In genomic region chr14:20971705-20972021, GRCh38 we compare ENCODE assay signal across 8 cellular contexts. TPM values are rescaled to one million over a fixed set of nuclear protein-coding genes. Genes with fewer than 3 reads are reported as not detected.
DNase-seq lines count a peak whose midpoint lies in the region; ATAC-seq and TF ChIP-seq lines count a peak whose summit lies in the region.

No MANE protein-coding gene starts in this region.

- no peak for ATAC-seq in activated B cell treated with CpG ODN at 0.5 μM for 24 hours (ENCODE audit: low read depth)
- ATAC-seq in GM19452 (IDR thresholded peaks at IDR 0.05; ENCODE audit: unreplicated experiment) = no peak

- DNase-seq in activated naive CD4-positive, alpha-beta T cell treated with anti-CD3 and anti-CD28 coated beads, Interleukin-2, amount 50 U/mL, for 16 hours = no peak
- DNase-seq in activated B cell treated with CpG ODN at 0.5 μM for 24 hours = no peak
- no peak for DNase-seq in tibial nerve (ENCODE audit: low spot score in 2 of 2)
- DNase-seq in NCI-H1436 treated with DMSO at 0.1 percent for 48 hours (lab: John Stamatoyannopoulos, UW) = no peak
- no peak for DNase-seq in SHP77 treated with DMSO at 0.1 percent for 48 hours (lab: John Stamatoyannopoulos, UW)

- peaks cover 3% of the 10 kb centered on the region; the same call in 1 of the 2 replicates for H3K4me1 ChIP-seq in iPS-20b (ENCODE audit: insufficient read depth, low read length)
- peaks cover 0 to 12% (median 6%) of the 10 kb centered on the region in 4 donors for H3K4me1 ChIP-seq in tibial nerve

- H3K27ac ChIP-seq in iPS-20b (ENCODE audit: low read length) = no peak overlapping the region
- H3K27ac ChIP-seq in tibial nerve = peak overlapping the region; percentile 52 to 85 (median 72)

- H3K27me3 ChIP-seq in iPS-20b (ENCODE audit: insufficient read depth, low read length) = peaks cover 20% of the 10 kb centered on the region
- H3K27me3 ChIP-seq in tibial nerve = no peaks in the 10 kb centered on the region

- CTCF ChIA-PET in activated B cell treated with CpG ODN at 0.5 μM for 24 hours (lab: Charles Lee) = interaction anchor here (0.5 to 5.2 kb wide), 15 partner anchors 11 to 274 kb away, joined by 3 to 35 read pairs (median 6); no protein-coding TSS in a partner anchor

- no peak for TF ChIP-seq CTCF in activated B cell treated with CpG ODN at 0.5 μM for 24 hours (IDR thresholded peaks at IDR 0.05)
- no peak for TF ChIP-seq CTCF in tibial nerve (IDR thresholded peaks at IDR 0.05)

- H3K27me3 Mint-ChIP-seq in activated naive CD4-positive, alpha-beta T cell treated with anti-CD3 and anti-CD28 coated beads, Interleukin-2, amount 50 U/mL, for 24 hours = peaks cover 10% of the 10 kb centered on the region
- peaks cover 46% of the 10 kb centered on the region for H3K27me3 Mint-ChIP-seq in activated B cell treated with CpG ODN at 0.5 μM for 24 hours

- no peaks in the 10 kb centered on the region for H3K36me3 ChIP-seq in iPS-20b (ENCODE audit: insufficient read depth, low read depth, low read length)
- H3K36me3 ChIP-seq in tibial nerve = no peaks in the 10 kb centered on the region

- peak overlapping the region; percentile 45; the same call in 1 of the 2 replicates for H3K9ac ChIP-seq in iPS-20b (ENCODE audit: low read depth, low read length)

- H3K27ac Mint-ChIP-seq in activated naive CD4-positive, alpha-beta T cell treated with anti-CD3 and anti-CD28 coated beads, Interleukin-2, amount 50 U/mL, for 24 hours = no peak overlapping the region
- no peak overlapping the region for H3K27ac Mint-ChIP-seq in activated B cell treated with CpG ODN at 0.5 μM for 24 hours

- no peaks in the 10 kb centered on the region for H3K9me3 ChIP-seq in iPS-20b (ENCODE audit: insufficient read depth, low read depth, low read length)
- no peaks in the 10 kb centered on the region for H3K9me3 ChIP-seq in tibial nerve

- peak overlapping the region; percentile 84 for H3K4me3 ChIP-seq in iPS-20b (ENCODE audit: low read length)
- H3K4me3 ChIP-seq in tibial nerve = peak overlapping the region; percentile 42 to 65 (median 50)

- TF ChIP-seq POLR2A in tibial nerve (IDR thresholded peaks at IDR 0.05) = peak in 1 of 2 donors; percentile 5

- intact Hi-C loops in activated B cell treated with CpG ODN at 0.5 μM for 24 hours (cut with micrococcal nuclease) = loop anchor here (1.0 to 10.0 kb wide), 7 partner anchors 10 to 637 kb away; partner anchors contain the start of genes CCNB1IP1 and METTL17

- no peaks in the 10 kb centered on the region for H3K36me3 Mint-ChIP-seq in activated naive CD4-positive, alpha-beta T cell treated with anti-CD3 and anti-CD28 coated beads, Interleukin-2, amount 50 U/mL, for 24 hours
- H3K36me3 Mint-ChIP-seq in activated B cell treated with CpG ODN at 0.5 μM for 24 hours (ENCODE audit: low read depth) = no peaks in the 10 kb centered on the region

- POLR2A ChIA-PET in activated B cell treated with CpG ODN at 0.5 μM for 24 hours (lab: Charles Lee) = interaction anchor here (0.6 to 1.1 kb wide), 2 partner anchors 227 to 289 kb away, joined by 3 to 5 read pairs; no protein-coding TSS in a partner anchor

- peaks cover 12% of the 10 kb centered on the region for H3K4me1 Mint-ChIP-seq in activated naive CD4-positive, alpha-beta T cell treated with anti-CD3 and anti-CD28 coated beads, Interleukin-2, amount 50 U/mL, for 24 hours
- H3K4me1 Mint-ChIP-seq in activated B cell treated with CpG ODN at 0.5 μM for 24 hours = peaks cover 9% of the 10 kb centered on the region

- TF ChIP-seq EP300 in tibial nerve (IDR thresholded peaks at IDR 0.05) = no peak

- 15 to 16% methylated on average over 7 to 8 of the region's 8 CpGs for WGBS in tibial nerve, 2 donors

- H3K9me3 Mint-ChIP-seq in activated naive CD4-positive, alpha-beta T cell treated with anti-CD3 and anti-CD28 coated beads, Interleukin-2, amount 50 U/mL, for 24 hours = no peaks in the 10 kb centered on the region
- H3K9me3 Mint-ChIP-seq in activated B cell treated with CpG ODN at 0.5 μM for 24 hours = no peaks in the 10 kb centered on the region

- peak overlapping the region; percentile 92 for H3K4me3 Mint-ChIP-seq in activated naive CD4-positive, alpha-beta T cell treated with anti-CD3 and anti-CD28 coated beads, Interleukin-2, amount 50 U/mL, for 24 hours
- peak overlapping the region; percentile 90 for H3K4me3 Mint-ChIP-seq in activated B cell treated with CpG ODN at 0.5 μM for 24 hours

RNA-seq across cellular contexts. Expression of gene RNASE2, which starts 16.4 kb away (rescaled TPM):
- total RNA-seq in activated B cell treated with CpG ODN at 0.5 μM for 24 hours (not detected in 2 replicates), tibial nerve (1 to 10 TPM in 2 of 4 donors, under 1 TPM in 1, not detected in 1; 0.59 to 3.5 (median 1.3) TPM)

RNA-seq across cellular contexts. Expression of gene METTL17, which starts 18.1 kb away (rescaled TPM):
- total RNA-seq in activated B cell treated with CpG ODN at 0.5 μM for 24 hours (94.2 and 94.7 TPM in 2 replicates), tibial nerve (100 to 1,000 TPM in 3 of 4 donors, 10 to 100 TPM in 1; 61.5 to 134 (median 122) TPM)

RNA-seq across cellular contexts. Expression of gene SLC39A2, which starts 27.4 kb away (rescaled TPM):
- total RNA-seq in activated B cell treated with CpG ODN at 0.5 μM for 24 hours (0.38 TPM in 1 of 2 replicates, not detected in the other), tibial nerve (not detected)

RNA-seq across cellular contexts. Expression of gene NDRG2, which starts 53.2 kb away (rescaled TPM):
- 2.1 and 3.9 TPM in 2 replicates for total RNA-seq in activated B cell treated with CpG ODN at 0.5 μM for 24 hours
- total RNA-seq in tibial nerve = 100 to 1,000 TPM; 370 to 971 (median 750) TPM

RNA-seq across cellular contexts. Expression of gene TPPP2, which starts 58.4 kb away (rescaled TPM):
- total RNA-seq in activated B cell treated with CpG ODN at 0.5 μM for 24 hours = not detected in 2 replicates
- not detected for total RNA-seq in tibial nerve
